In the genomic region with DNA sequence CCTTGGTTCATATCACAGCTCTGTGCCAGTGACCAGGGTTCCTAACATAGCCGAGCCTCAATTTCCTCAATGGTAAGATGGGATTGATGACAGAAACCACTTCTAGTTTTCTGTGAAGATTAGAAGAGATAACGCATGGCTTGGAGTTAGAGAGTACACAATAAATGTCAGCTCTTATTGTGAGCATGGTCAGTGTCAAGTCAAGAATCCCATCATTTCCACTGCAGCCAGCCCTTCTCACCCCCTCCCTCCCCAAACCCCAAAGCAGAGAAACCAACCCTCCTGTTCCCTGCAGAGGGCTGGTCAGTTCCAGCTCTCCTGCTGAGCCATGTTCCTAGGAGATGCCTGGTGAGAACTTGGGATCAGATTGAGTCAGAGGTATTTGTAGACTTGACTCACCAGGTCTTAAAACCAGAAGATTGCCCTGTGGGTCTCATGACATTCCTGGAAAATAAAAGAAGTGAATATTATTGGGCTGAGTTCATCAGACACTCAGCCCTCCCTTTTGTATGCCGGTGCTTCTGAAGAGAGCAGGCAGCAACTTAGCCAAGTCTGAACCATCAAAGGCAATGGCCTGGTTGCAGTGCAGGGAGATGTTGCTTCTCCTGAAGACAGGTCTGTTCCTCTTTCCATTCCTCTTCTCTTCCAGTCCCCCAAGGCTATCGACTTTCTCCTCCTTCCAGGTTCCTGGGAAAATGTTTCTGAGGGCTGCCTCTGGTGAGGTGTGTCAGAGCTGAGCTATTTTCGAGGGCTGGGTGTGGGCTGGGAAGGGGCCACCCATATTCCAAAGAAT, we compare ENCODE assay signal across 16 cellular contexts.
DNase-seq lines count a peak whose midpoint lies in the region; ATAC-seq, FAIRE-seq and TF ChIP-seq lines count a peak whose summit lies in the region.
"Had no signal": no experiment of that assay in that cellular context is flagged by ENCODE, and none has a peak within 500 bp of the region (broad histone marks: within the 10 kb centered on the region; RNA-seq: fewer than 3 reads in every experiment).

No MANE protein-coding gene starts in this region.

- no peak overlapping the region for H3K4me3 ChIP-seq in AG09309 (ENCODE audit: control insufficient read depth, low read depth, low read length)
- H3K4me3 ChIP-seq: ascending aorta, heart left ventricle had no signal

- in situ Hi-C loops in GM13977 (cut with MboI; ENCODE audit: low pct_unique_long_range_greater_than_20kb, low sequenced_read_pairs, unreplicated experiment): no loop called here

- TF ChIP-seq CTCF in AG09309 (IDR thresholded peaks at IDR 0.05; ENCODE audit: control insufficient read depth, insufficient read depth, low read depth, low read length, missing control alignments) (no peak), GM13977 (IDR thresholded peaks at IDR 0.05; ENCODE audit: extremely low read depth, insufficient read depth, missing control alignments) (no peak), type B pancreatic cell (conservative IDR thresholded peaks at IDR 0.05) (no peak)

- peak; percentile 91 for FAIRE-seq in HTR-8/SVneo (lab: Jason Lieb, UNC)

- no peaks in the 10 kb centered on the region for H3K36me3 Mint-ChIP-seq in type B pancreatic cell

- H3K9me3 Mint-ChIP-seq in type B pancreatic cell: peaks cover 4% of the 10 kb centered on the region

- no peak for ATAC-seq in GM19035 (IDR thresholded peaks at IDR 0.05; ENCODE audit: unreplicated experiment)
- ATAC-seq in GM19467 (IDR thresholded peaks at IDR 0.05; ENCODE audit: unreplicated experiment): no peak
- ATAC-seq: heart left ventricle; naive thymus-derived CD4-positive, alpha-beta T cell; Right ventricle myocardium inferior had no signal

- DNase-seq in AG09309 (ENCODE audit: low read depth): peak; percentile 99
- peak; percentile 97 for DNase-seq in HTR-8/SVneo (ENCODE audit: insufficient read length, low spot score)
- peak; percentile 92 for DNase-seq in brain pericyte (ENCODE audit: low read depth, low spot score)
- DNase-seq in kidney glomerular epithelial cell (lab: John Stamatoyannopoulos, UW): peak; percentile 98
- no peak for DNase-seq in GM13977 (ENCODE audit: low spot score)
- DNase-seq in type B pancreatic cell (ENCODE audit: extremely low spot score, unreplicated experiment): no peak
- DNase-seq: Caco-2; heart left ventricle; naive thymus-derived CD4-positive, alpha-beta T cell; NCI-H2029 treated with DMSO at 0.1 percent for 48 hours; stimulated activated CD4-positive, alpha-beta T cell treated with anti-CD3 and anti-CD28 coated beads, Interleukin-1b, Interleukin-23, amount 100 ng/mL, for 48 hours; substantia nigra had no signal

- peaks cover 37% of the 10 kb centered on the region for H3K27me3 Mint-ChIP-seq in type B pancreatic cell

- H3K27ac Mint-ChIP-seq in type B pancreatic cell: no peak overlapping the region
- H3K27ac Mint-ChIP-seq: naive thymus-derived CD4-positive, alpha-beta T cell had no signal

- no peak overlapping the region for H3K4me3 Mint-ChIP-seq in type B pancreatic cell

- H3K4me1 Mint-ChIP-seq in type B pancreatic cell (ENCODE audit: unreplicated experiment): peaks cover 3% of the 10 kb centered on the region

Comparison
In these comparisons a context has a peak if more than half of its experiments do, and no peak if none do; other contexts are left out.
1. DNase-seq: peak in AG09309 (single experiment), HTR-8/SVneo (single experiment), brain pericyte (single experiment) and kidney glomerular epithelial cell (single experiment); none in GM13977 (single experiment) and type B pancreatic cell (single experiment).